Comparison of ENCODE assay signal across 12 cellular contexts in the genomic region with DNA sequence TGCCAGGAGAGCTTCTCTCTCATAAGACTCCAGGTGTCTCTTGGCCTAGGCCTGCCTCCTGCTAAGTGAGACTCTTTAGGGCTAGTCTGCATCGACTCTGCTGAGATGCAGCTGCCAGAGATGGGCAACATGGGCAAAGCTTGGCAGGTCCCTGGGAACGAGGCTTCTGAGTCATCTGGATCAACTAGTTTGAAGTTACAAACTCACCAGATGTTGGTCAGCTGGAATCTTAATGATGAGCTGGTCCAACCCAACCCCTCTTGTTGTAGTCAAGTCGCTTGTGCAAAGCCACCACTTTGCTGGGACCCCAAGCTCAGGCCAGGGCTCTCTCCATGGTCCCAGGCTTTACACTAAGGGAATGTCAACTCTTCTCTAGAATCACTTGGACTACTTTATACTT. TPM values are rescaled to one million over a fixed set of nuclear protein-coding genes. Genes with fewer than 3 reads are reported as not detected.
"Had no signal": no experiment of that assay in that cellular context is flagged by ENCODE, and none has a peak within 500 bp of the region (broad histone marks: within the 10 kb centered on the region; RNA-seq: fewer than 3 reads in every experiment).

No MANE protein-coding gene starts in this region.

RNA-seq across cellular contexts. Expression of gene ALG1L2, which starts 38.9 kb away (rescaled TPM):
- total RNA-seq: endothelial cell of umbilical vein, esophagus mucosa, frontal cortex, glomerular endothelial cell, kidney epithelial cell, left ventricle myocardium superior, omental fat pad, psoas muscle, temporal lobe had no signal
- polyA plus RNA-seq: endothelial cell of umbilical vein, heart left ventricle, lung, psoas muscle, spleen had no signal
